In the genomic region with DNA sequence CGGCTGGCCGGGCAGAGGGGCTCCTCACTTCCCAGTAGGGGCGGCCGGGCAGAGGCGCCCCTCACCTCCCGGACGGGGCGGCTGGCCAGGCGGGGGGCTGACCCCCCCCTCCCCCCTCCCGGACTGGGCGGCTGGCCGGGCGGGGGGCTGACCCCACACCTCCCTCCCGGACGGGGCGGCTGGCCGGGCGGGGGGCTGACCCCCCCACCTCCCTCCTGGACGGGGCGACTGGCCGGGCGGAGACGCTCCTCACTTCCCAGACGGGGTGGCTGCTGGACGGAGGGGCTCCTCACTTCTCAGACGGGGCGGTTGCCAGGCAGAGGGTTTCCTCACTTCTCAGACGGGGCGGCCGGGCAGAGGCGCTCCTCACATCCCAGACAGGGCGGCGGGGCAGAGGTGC, we compare ENCODE assay signal across 3 cellular contexts. TPM values are rescaled to one million over a fixed set of nuclear protein-coding genes. Genes with fewer than 3 reads are reported as not detected.
"Had no signal": no experiment of that assay in that cellular context is flagged by ENCODE, and none has a peak within 500 bp of the region (broad histone marks: within the 10 kb centered on the region; RNA-seq: fewer than 3 reads in every experiment).

No MANE protein-coding gene starts in this region.

RNA-seq across cellular contexts. Expression of gene KLHL35, which starts 23.0 kb away (rescaled TPM):
- total RNA-seq: HepG2, HT1080, K562 had no signal
- polyA plus RNA-seq: HepG2, K562 had no signal
